Comparison of ENCODE assay signal across 1 cellular context in the genomic region with DNA sequence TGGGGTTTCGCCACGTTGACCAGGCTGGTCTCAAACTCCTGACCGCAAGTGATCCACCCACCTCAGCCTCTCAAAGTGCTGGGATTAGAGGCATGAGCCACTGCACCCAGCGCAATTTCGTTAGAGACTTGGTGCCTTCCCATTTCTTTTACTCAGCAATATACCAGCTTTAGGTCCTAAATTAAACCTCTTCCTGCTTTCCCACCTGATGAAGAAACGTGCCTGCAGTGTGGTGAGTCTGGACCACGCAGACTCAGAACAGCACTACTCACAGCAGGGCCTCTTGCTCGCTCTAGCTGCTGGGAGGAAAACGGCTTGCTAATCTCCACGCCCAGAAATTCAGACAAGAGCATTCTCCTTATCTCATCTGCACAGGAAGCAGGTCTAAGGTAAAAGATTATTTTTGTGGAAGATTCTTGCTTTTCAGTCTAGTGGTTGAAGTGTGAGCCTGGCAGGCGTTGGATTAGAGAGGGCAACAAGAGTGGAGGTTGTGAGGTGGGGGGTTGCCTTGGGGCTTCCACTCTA.
TF ChIP-seq lines count a peak whose summit lies in the region.

A gene (plus strand): TSS at position 248 of the 525 bp plus-strand sequence. CDS start 25,346 bp downstream, outside the sequence.

TF ChIP-seq in GM23338, 12 proteins besides CTCF, POLR2A, EP300 and RAD21:
- TF ChIP-seq, protein P1, sequence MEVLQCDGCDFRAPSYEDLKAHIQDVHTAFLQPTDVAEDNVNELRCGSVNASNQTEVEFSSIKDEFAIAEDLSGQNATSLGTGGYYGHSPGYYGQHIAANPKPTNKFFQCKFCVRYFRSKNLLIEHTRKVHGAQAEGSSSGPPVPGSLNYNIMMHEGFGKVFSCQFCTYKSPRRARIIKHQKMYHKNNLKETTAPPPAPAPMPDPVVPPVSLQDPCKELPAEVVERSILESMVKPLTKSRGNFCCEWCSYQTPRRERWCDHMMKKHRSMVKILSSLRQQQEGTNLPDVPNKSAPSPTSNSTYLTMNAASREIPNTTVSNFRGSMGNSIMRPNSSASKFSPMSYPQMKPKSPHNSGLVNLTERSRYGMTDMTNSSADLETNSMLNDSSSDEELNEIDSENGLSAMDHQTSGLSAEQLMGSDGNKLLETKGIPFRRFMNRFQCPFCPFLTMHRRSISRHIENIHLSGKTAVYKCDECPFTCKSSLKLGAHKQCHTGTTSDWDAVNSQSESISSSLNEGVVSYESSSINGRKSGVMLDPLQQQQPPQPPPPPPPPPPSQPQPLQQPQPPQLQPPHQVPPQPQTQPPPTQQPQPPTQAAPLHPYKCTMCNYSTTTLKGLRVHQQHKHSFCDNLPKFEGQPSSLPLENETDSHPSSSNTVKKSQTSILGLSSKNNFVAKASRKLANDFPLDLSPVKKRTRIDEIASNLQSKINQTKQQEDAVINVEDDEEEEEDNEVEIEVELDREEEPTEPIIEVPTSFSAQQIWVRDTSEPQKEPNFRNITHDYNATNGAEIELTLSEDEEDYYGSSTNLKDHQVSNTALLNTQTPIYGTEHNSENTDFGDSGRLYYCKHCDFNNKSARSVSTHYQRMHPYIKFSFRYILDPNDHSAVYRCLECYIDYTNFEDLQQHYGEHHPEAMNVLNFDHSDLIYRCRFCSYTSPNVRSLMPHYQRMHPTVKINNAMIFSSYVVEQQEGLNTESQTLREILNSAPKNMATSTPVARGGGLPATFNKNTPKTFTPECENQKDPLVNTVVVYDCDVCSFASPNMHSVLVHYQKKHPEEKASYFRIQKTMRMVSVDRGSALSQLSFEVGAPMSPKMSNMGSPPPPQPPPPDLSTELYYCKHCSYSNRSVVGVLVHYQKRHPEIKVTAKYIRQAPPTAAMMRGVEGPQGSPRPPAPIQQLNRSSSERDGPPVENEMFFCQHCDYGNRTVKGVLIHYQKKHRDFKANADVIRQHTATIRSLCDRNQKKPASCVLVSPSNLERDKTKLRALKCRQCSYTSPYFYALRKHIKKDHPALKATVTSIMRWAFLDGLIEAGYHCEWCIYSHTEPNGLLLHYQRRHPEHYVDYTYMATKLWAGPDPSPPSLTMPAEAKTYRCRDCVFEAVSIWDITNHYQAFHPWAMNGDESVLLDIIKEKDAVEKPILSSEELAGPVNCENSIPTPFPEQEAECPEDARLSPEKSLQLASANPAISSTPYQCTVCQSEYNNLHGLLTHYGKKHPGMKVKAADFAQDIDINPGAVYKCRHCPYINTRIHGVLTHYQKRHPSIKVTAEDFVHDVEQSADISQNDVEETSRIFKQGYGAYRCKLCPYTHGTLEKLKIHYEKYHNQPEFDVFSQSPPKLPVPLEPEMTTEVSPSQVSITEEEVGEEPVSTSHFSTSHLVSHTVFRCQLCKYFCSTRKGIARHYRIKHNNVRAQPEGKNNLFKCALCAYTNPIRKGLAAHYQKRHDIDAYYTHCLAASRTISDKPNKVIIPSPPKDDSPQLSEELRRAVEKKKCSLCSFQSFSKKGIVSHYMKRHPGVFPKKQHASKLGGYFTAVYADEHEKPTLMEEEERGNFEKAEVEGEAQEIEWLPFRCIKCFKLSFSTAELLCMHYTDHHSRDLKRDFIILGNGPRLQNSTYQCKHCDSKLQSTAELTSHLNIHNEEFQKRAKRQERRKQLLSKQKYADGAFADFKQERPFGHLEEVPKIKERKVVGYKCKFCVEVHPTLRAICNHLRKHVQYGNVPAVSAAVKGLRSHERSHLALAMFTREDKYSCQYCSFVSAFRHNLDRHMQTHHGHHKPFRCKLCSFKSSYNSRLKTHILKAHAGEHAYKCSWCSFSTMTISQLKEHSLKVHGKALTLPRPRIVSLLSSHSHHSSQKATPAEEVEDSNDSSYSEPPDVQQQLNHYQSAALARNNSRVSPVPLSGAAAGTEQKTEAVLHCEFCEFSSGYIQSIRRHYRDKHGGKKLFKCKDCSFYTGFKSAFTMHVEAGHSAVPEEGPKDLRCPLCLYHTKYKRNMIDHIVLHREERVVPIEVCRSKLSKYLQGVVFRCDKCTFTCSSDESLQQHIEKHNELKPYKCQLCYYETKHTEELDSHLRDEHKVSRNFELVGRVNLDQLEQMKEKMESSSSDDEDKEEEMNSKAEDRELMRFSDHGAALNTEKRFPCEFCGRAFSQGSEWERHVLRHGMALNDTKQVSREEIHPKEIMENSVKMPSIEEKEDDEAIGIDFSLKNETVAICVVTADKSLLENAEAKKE (CRISPR knock-in tag; IDR thresholded peaks at IDR 0.05), result no peak
- no peak for TF ChIP-seq ZNF114 (CRISPR knock-in tag; IDR thresholded peaks at IDR 0.05)
